In genomic region chr1:7384679-7385078, GRCh38 we compare ENCODE assay signal across 16 cellular contexts.
"Had no signal": no experiment of that assay in that cellular context is flagged by ENCODE, and none has a peak within 500 bp of the region (broad histone marks: within the 10 kb centered on the region; RNA-seq: fewer than 3 reads in every experiment).

No MANE protein-coding gene starts in this region.

- H3K27me3 ChIP-seq: gastroesophageal sphincter, hepatocyte, upper lobe of left lung had no signal

- H3K27ac Mint-ChIP-seq: naive B cell; stimulated activated memory B cell treated with anti-CD40 and anti-IgM and Interleukin-4, amounts not matched to agents 10 μg/mL and 1 μg/mL and 100 μg/mL, for 72 hours; T-helper 2 cell treated with Interferon-gamma antibody and Interleukin-4, amounts not matched to agents 5 μg/mL and 100 μg/mL, for 36 hours had no signal

- H3K4me3 Mint-ChIP-seq: naive B cell; stimulated activated memory B cell treated with anti-CD40 and anti-IgM and Interleukin-4, amounts not matched to agents 10 μg/mL and 1 μg/mL and 100 μg/mL, for 72 hours; T-helper 2 cell treated with Interferon-gamma antibody and Interleukin-4, amounts not matched to agents 5 μg/mL and 100 μg/mL, for 36 hours had no signal

- H3K4me1 Mint-ChIP-seq: naive B cell; stimulated activated memory B cell treated with anti-CD40 and anti-IgM and Interleukin-4, amounts not matched to agents 10 μg/mL and 1 μg/mL and 100 μg/mL, for 72 hours had no signal

- H3K27ac ChIP-seq: epithelial cell of prostate, gastroesophageal sphincter, hepatocyte, lower lobe of right lung, upper lobe of left lung had no signal

- H3K9me3 Mint-ChIP-seq: T-helper 2 cell treated with Interferon-gamma antibody and Interleukin-4, amounts not matched to agents 5 μg/mL and 100 μg/mL, for 36 hours had no signal

- H3K36me3 Mint-ChIP-seq: naive B cell; stimulated activated memory B cell treated with anti-CD40 and anti-IgM and Interleukin-4, amounts not matched to agents 10 μg/mL and 1 μg/mL and 100 μg/mL, for 72 hours had no signal

- H3K36me3 ChIP-seq: gastroesophageal sphincter, lower lobe of right lung, upper lobe of left lung had no signal

- H3K27me3 Mint-ChIP-seq: stimulated activated memory B cell treated with anti-CD40 and anti-IgM and Interleukin-4, amounts not matched to agents 10 μg/mL and 1 μg/mL and 100 μg/mL, for 72 hours had no signal

- H3K9me3 ChIP-seq: lower lobe of right lung, upper lobe of left lung had no signal

- ATAC-seq: activated CD4-positive, CD25-positive, alpha-beta regulatory T cell treated with anti-CD3 and anti-CD28 coated beads, Interleukin-2, amount 50 U/mL, for 24 hours; gastroesophageal sphincter; stimulated activated memory B cell treated with anti-CD40 and anti-IgM and Interleukin-4, amounts not matched to agents 10 μg/mL and 1 μg/mL and 100 μg/mL, for 72 hours had no signal

- H3K4me3 ChIP-seq: gastroesophageal sphincter, hepatocyte, lower lobe of right lung, upper lobe of left lung had no signal

- DNase-seq: activated CD4-positive, alpha-beta T cell treated with anti-CD3 and anti-CD28 coated beads, Interleukin-2, amount 50 U/mL, for 48 hours; activated naive CD4-positive, alpha-beta T cell; cortex of kidney; effector memory CD4-positive, alpha-beta T cell; lower lobe of right lung; midbrain; naive B cell; small intestine; SW 1271 had no signal
